In genomic region chr1:117928881-117929339, GRCh38 we compare ENCODE assay signal across 8 cellular contexts. TPM values are rescaled to one million over a fixed set of nuclear protein-coding genes. Genes with fewer than 3 reads are reported as not detected.
DNase-seq lines count a peak whose midpoint lies in the region; ATAC-seq, FAIRE-seq and TF ChIP-seq lines count a peak whose summit lies in the region.

No MANE protein-coding gene starts in this region.

- no peaks in the 10 kb centered on the region for H4K20me1 ChIP-seq in endothelial cell of umbilical vein (replicated peaks; ENCODE audit: control insufficient read depth, extremely low read depth, insufficient read depth, low read length)

- peak; percentile 86 for FAIRE-seq in endothelial cell of umbilical vein (lab: Jason Lieb, UNC)

- no peaks in the 10 kb centered on the region for H3K27me3 Mint-ChIP-seq in mesothelial cell of epicardium (ENCODE audit: low read depth)
- no peaks in the 10 kb centered on the region for H3K27me3 Mint-ChIP-seq in stimulated activated naive CD8-positive, alpha-beta T cell treated with anti-CD3 and anti-CD28 coated beads, Interleukin-15, Interleukin-2, amounts not matched to agents 100 ng/mL and 50 ng/mL, for 24 hours

- peaks cover 30% of the 10 kb centered on the region for H3K4me1 Mint-ChIP-seq in mesothelial cell of epicardium
- peaks cover 65% of the 10 kb centered on the region for H3K4me1 Mint-ChIP-seq in stimulated activated naive CD8-positive, alpha-beta T cell treated with anti-CD3 and anti-CD28 coated beads, Interleukin-15, Interleukin-2, amounts not matched to agents 100 ng/mL and 50 ng/mL, for 24 hours (ENCODE audit: low read depth)

- H3K4me2 ChIP-seq in endothelial cell of umbilical vein (ENCODE audit: insufficient read depth, low read length): peak overlapping the region; percentile 68

- H3K4me3 Mint-ChIP-seq in mesothelial cell of epicardium: peak overlapping the region; percentile 88
- H3K4me3 Mint-ChIP-seq in stimulated activated naive CD8-positive, alpha-beta T cell treated with anti-CD3 and anti-CD28 coated beads, Interleukin-15, Interleukin-2, amounts not matched to agents 100 ng/mL and 50 ng/mL, for 24 hours: peak overlapping the region; percentile 99

- BruUV-seq in endothelial cell of umbilical vein (replicated peaks; lab: Mats Ljungman, UMichigan): no TSS peak

- intact Hi-C loops in endothelial cell of umbilical vein (cut with micrococcal nuclease): loop anchor here (1.0 to 2.0 kb wide), 2 partner anchors 108 to 324 kb away; no protein-coding TSS in a partner anchor

- peak overlapping the region; percentile 52 for H3K27ac ChIP-seq in endothelial cell of umbilical vein (ENCODE audit: insufficient read depth, low read depth, low read length)

- no peaks in the 10 kb centered on the region for H3K9me3 Mint-ChIP-seq in mesothelial cell of epicardium
- no peaks in the 10 kb centered on the region for H3K9me3 Mint-ChIP-seq in stimulated activated naive CD8-positive, alpha-beta T cell treated with anti-CD3 and anti-CD28 coated beads, Interleukin-15, Interleukin-2, amounts not matched to agents 100 ng/mL and 50 ng/mL, for 24 hours

- H3K27me3 ChIP-seq in BE2C (no peaks in the 10 kb centered on the region), endothelial cell of umbilical vein (ENCODE audit: control insufficient read depth in 2 of 2, insufficient read depth in 2 of 2, low read length in 2 of 2) (no peaks in the 10 kb centered on the region)

- peaks cover 10% of the 10 kb centered on the region for H3K36me3 ChIP-seq in BE2C
- H3K36me3 ChIP-seq in endothelial cell of umbilical vein (ENCODE audit: control insufficient read depth in 2 of 2, extremely low read depth in 1 of 2, insufficient read depth in 2 of 2, low read length in 2 of 2): no peaks in the 10 kb centered on the region

- peak overlapping the region; percentile 99 for H3K4me3 ChIP-seq in BE2C (ENCODE audit: low read depth, low read length)
- peak overlapping the region; percentile 61 to 93 (median 77) for H3K4me3 ChIP-seq in endothelial cell of umbilical vein (replicated peaks in 1 of 3; ENCODE audit: insufficient read depth in 1 of 3, low read depth in 1 of 3, low read length in 3 of 3)

- CTCF ChIA-PET in endothelial cell of umbilical vein (lab: Charles Lee): interaction anchor here (0.8 to 1.5 kb wide), 8 partner anchors 11 to 416 kb away, joined by 3 to 8 read pairs (median 4); partner anchors contain the start of gene TENT5C

- TF ChIP-seq POLR2A in endothelial cell of umbilical vein (IDR thresholded peaks at IDR 0.05; ENCODE audit: low read depth, low read length): no peak

- peak overlapping the region; percentile 41 for H3K9ac ChIP-seq in endothelial cell of umbilical vein (replicated peaks; ENCODE audit: extremely low read depth, insufficient read depth, low read length)

- TF ChIP-seq CTCF in BE2C (IDR thresholded peaks at IDR 0.05; ENCODE audit: low read depth, low read length): peak; percentile 45
- TF ChIP-seq CTCF in endothelial cell of umbilical vein (IDR thresholded peaks at IDR 0.05; ENCODE audit: extremely low read depth in 1 of 2, insufficient read depth in 1 of 2, low read depth in 1 of 2, low read length in 2 of 2): peak in 1 of 2 donors; percentile 23
- TF ChIP-seq CTCF in mesothelial cell of epicardium (IDR thresholded peaks at IDR 0.05; ENCODE audit: unreplicated experiment): no peak

- DNase-seq in BE2C (peak; percentile 62), NCI-H2171 (lab: John Stamatoyannopoulos, UW) (peak; percentile 1), endothelial cell of umbilical vein (ENCODE audit: low read depth, low spot score) (peak; percentile 70), mesothelial cell of epicardium (ENCODE audit: low spot score in 2 of 2, unreplicated experiment in 2 of 2) (peak in 1 of 2 experiments; percentile 21)
- peak; percentile 45 for DNase-seq in activated CD4-positive, alpha-beta T cell treated with anti-CD3 and anti-CD28 coated beads for 48 hours

- no peaks in the 10 kb centered on the region for H3K9me1 ChIP-seq in endothelial cell of umbilical vein (replicated peaks; ENCODE audit: control insufficient read depth, extremely low read depth, insufficient read depth, low read length)

- H3K79me2 ChIP-seq in endothelial cell of umbilical vein (ENCODE audit: control insufficient read depth, insufficient read depth, low read length): peaks cover 56% of the 10 kb centered on the region

- POLR2A ChIA-PET in endothelial cell of umbilical vein (lab: Charles Lee): interaction anchor here (0.7 to 1.1 kb wide), 2 partner anchors 107 to 1156 kb away, joined by 3 to 4 read pairs; no protein-coding TSS in a partner anchor

- peak overlapping the region; percentile 58 for H2AFZ ChIP-seq in endothelial cell of umbilical vein (ENCODE audit: low read depth, low read length)

- dilution Hi-C loops in endothelial cell of umbilical vein (cut with MboI; ENCODE audit: extremely low pct_ligation_motif_present, low sequenced_read_pairs): no loop called here

- no peaks in the 10 kb centered on the region for H3K9me3 ChIP-seq in BE2C
- no peaks in the 10 kb centered on the region for H3K9me3 ChIP-seq in endothelial cell of umbilical vein (replicated peaks; ENCODE audit: control insufficient read depth, insufficient read depth, low read length)

- ATAC-seq in GM18858 (IDR thresholded peaks at IDR 0.05; ENCODE audit: unreplicated experiment) (peak; percentile 23), HG03064 (IDR thresholded peaks at IDR 0.05; ENCODE audit: low read depth, unreplicated experiment) (peak; percentile 44)

- H3K27ac Mint-ChIP-seq in mesothelial cell of epicardium: peak overlapping the region; percentile 87
- peak overlapping the region; percentile 99 for H3K27ac Mint-ChIP-seq in stimulated activated naive CD8-positive, alpha-beta T cell treated with anti-CD3 and anti-CD28 coated beads, Interleukin-15, Interleukin-2, amounts not matched to agents 100 ng/mL and 50 ng/mL, for 24 hours

- H3K4me1 ChIP-seq in BE2C: no peaks in the 10 kb centered on the region
- peaks cover 16% of the 10 kb centered on the region for H3K4me1 ChIP-seq in endothelial cell of umbilical vein (ENCODE audit: control insufficient read depth, extremely low read depth, insufficient read depth, low read length)

- peaks cover 5% of the 10 kb centered on the region for H3K36me3 Mint-ChIP-seq in mesothelial cell of epicardium
- H3K36me3 Mint-ChIP-seq in stimulated activated naive CD8-positive, alpha-beta T cell treated with anti-CD3 and anti-CD28 coated beads, Interleukin-15, Interleukin-2, amounts not matched to agents 100 ng/mL and 50 ng/mL, for 24 hours (ENCODE audit: low read depth): peaks cover 44% of the 10 kb centered on the region

TF ChIP-seq in endothelial cell of umbilical vein, 7 proteins besides CTCF, POLR2A, EP300 and RAD21:
- no peak for TF ChIP-seq FOS (IDR thresholded peaks at IDR 0.05; ENCODE audit: borderline replicate concordance, insufficient read depth, low read length)
- TF ChIP-seq GATA2 (IDR thresholded peaks at IDR 0.05; ENCODE audit: insufficient read depth, insufficient read length, low read depth, low read length): no peak
- TF ChIP-seq, protein P1, sequence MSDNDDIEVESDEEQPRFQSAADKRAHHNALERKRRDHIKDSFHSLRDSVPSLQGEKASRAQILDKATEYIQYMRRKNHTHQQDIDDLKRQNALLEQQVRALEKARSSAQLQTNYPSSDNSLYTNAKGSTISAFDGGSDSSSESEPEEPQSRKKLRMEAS (IDR thresholded peaks at IDR 0.05; ENCODE audit: insufficient read depth, insufficient read length): no peak
- TF ChIP-seq MYC (IDR thresholded peaks at IDR 0.05; ENCODE audit: low read depth, low read length): no peak
- TF ChIP-seq JUN (IDR thresholded peaks at IDR 0.05; ENCODE audit: borderline replicate concordance, insufficient read depth, insufficient read length, low read depth): no peak
- no peak for TF ChIP-seq EZH2 (IDR thresholded peaks at IDR 0.05; ENCODE audit: borderline replicate concordance, low read depth, low read length, severe bottlenecking)
- no peak for TF ChIP-seq POLR2AphosphoS5 (IDR thresholded peaks at IDR 0.05; ENCODE audit: insufficient read depth, low read depth, low read length)
TF ChIP-seq in endothelial cell of umbilical vein: peak in this region for 0.

RNA-seq across cellular contexts. Expression of gene GDAP2, which starts 0.5 kb away (rescaled TPM):
- 7.6 TPM for polyA plus RNA-seq in BE2C (2012; ENCODE audit: insufficient read depth, insufficient read length, low read depth)
- total RNA-seq in endothelial cell of umbilical vein (20.7 and 21.5 TPM in 2 replicates), mesothelial cell of epicardium (23.8 to 26.5 TPM (median 25.9 TPM) in 3 replicates)
- 3.8 and 4.5 TPM in 2 replicates for polyA plus RNA-seq in endothelial cell of umbilical vein
- polyA plus RNA-seq in endothelial cell of umbilical vein (2011; cell fraction: cytosol; rRNA removed): 5.1 and 7.3 TPM in 2 replicates
- 7.9 and 9.7 TPM in 2 replicates for polyA plus RNA-seq in endothelial cell of umbilical vein (2011; cell fraction: nucleus; rRNA removed)
- 8.5 and 12.0 TPM in 2 replicates for polyA plus RNA-seq in endothelial cell of umbilical vein (2012)
- 17.8 and 18.0 TPM in 2 replicates for polyA minus RNA-seq in endothelial cell of umbilical vein
- 11.9 TPM for polyA minus RNA-seq in endothelial cell of umbilical vein (2011; cell fraction: cytosol; rRNA and poly(A)+ RNA removed)
- 38.7 and 49.2 TPM in 2 replicates for polyA minus RNA-seq in endothelial cell of umbilical vein (2011; cell fraction: nucleus; rRNA and poly(A)+ RNA removed)

RNA-seq across cellular contexts. Expression of gene WDR3, which starts 0.6 kb away (rescaled TPM):
- polyA plus RNA-seq in BE2C (2012; ENCODE audit: insufficient read depth, insufficient read length, low read depth): 53.8 TPM
- total RNA-seq in endothelial cell of umbilical vein: 27.7 and 29.3 TPM in 2 replicates
- 7.9 and 12.4 TPM in 2 replicates for polyA plus RNA-seq in endothelial cell of umbilical vein
- polyA plus RNA-seq in endothelial cell of umbilical vein (2011; cell fraction: cytosol; rRNA removed): 12.7 and 12.8 TPM in 2 replicates
- polyA plus RNA-seq in endothelial cell of umbilical vein (2011; cell fraction: nucleus; rRNA removed): 14.0 and 19.9 TPM in 2 replicates
- polyA plus RNA-seq in endothelial cell of umbilical vein (2012): 23.2 and 28.6 TPM in 2 replicates
- polyA minus RNA-seq in endothelial cell of umbilical vein: 45.2 and 50.5 TPM in 2 replicates
- polyA minus RNA-seq in endothelial cell of umbilical vein (2011; cell fraction: cytosol; rRNA and poly(A)+ RNA removed): 50.7 TPM
- polyA minus RNA-seq in endothelial cell of umbilical vein (2011; cell fraction: nucleus; rRNA and poly(A)+ RNA removed): 8.4 and 11.3 TPM in 2 replicates
- total RNA-seq in mesothelial cell of epicardium: 29.4 to 31.2 TPM (median 29.7 TPM) in 3 replicates
